16 cellular contexts compared by ENCODE assay signal in genomic region chr17:49998836-49999511, GRCh38. TPM values are rescaled to one million over a fixed set of nuclear protein-coding genes. Genes with fewer than 3 reads are reported as not detected.
DNase-seq lines count a peak whose midpoint lies in the region; ATAC-seq and TF ChIP-seq lines count a peak whose summit lies in the region.
"Had no signal": no experiment of that assay in that cellular context is flagged by ENCODE, and none has a peak within 500 bp of the region (broad histone marks: within the 10 kb centered on the region; RNA-seq: fewer than 3 reads in every experiment).

No MANE protein-coding gene starts in this region.

- intact Hi-C loops in MCF 10A (cut with micrococcal nuclease): loop anchor here (1.0 to 5.0 kb wide), 4 partner anchors 119 to 431 kb away; partner anchors contain the start of gene SLC35B1
- intact Hi-C loops in breast epithelium (cut with DNase I; ENCODE audit: low total_unique reads): loop anchor here (10.0 kb wide), 1 partner anchor 444 kb away; no protein-coding TSS in a partner anchor
- intact Hi-C loops in Panc1 (cut with micrococcal nuclease; ENCODE audit: unreplicated experiment): loop anchor here (1.0 to 10.0 kb wide), 3 partner anchors 138 to 427 kb away; partner anchors contain the start of gene SLC35B1
- intact Hi-C loops in vagina (cut with DNase I): loop anchor here (5.0 to 10.0 kb wide), 3 partner anchors 137 to 444 kb away; no protein-coding TSS in a partner anchor

- H3K9me3 Mint-ChIP-seq in MCF 10A (ENCODE audit: unreplicated experiment): no peaks in the 10 kb centered on the region
- H3K9me3 Mint-ChIP-seq: CD4-positive, alpha-beta T cell; nephron progenitor cell had no signal

- no peak overlapping the region for H3K27ac ChIP-seq in breast epithelium
- peak overlapping the region; percentile 72 for H3K27ac ChIP-seq in Panc1 (ENCODE audit: low read length)
- H3K27ac ChIP-seq in vagina: no peak overlapping the region
- H3K27ac ChIP-seq: adrenal gland, dorsolateral prefrontal cortex, Peyer's patch had no signal

- in situ Hi-C loops in Panc1 (cut with HindIII; ENCODE audit: low pct_unique_long_range_greater_than_20kb, low sequenced_read_pairs): loop anchor here (5.0 kb wide), 1 partner anchor 92 kb away; no protein-coding TSS in a partner anchor

- peaks cover 71% of the 10 kb centered on the region for H3K27me3 Mint-ChIP-seq in MCF 10A (ENCODE audit: insufficient read depth, unreplicated experiment)

- no peak for ATAC-seq in Panc1
- ATAC-seq in left lobe of liver: no peak
- no peak for ATAC-seq in HG03469 (IDR thresholded peaks at IDR 0.05; ENCODE audit: unreplicated experiment)

- peaks cover 0 to 30% of the 10 kb centered on the region in 2 donors for H3K27me3 ChIP-seq in breast epithelium
- H3K27me3 ChIP-seq in Panc1 (ENCODE audit: control insufficient read depth, insufficient read depth, low read length): no peaks in the 10 kb centered on the region
- H3K27me3 ChIP-seq in vagina: no peaks in the 10 kb centered on the region

- H3K36me3 ChIP-seq in breast epithelium: no peaks in the 10 kb centered on the region
- no peaks in the 10 kb centered on the region for H3K36me3 ChIP-seq in Panc1 (ENCODE audit: control insufficient read depth, insufficient read depth, low read length)
- no peaks in the 10 kb centered on the region for H3K36me3 ChIP-seq in vagina
- H3K36me3 ChIP-seq: adrenal gland, Peyer's patch had no signal

- H3K4me3 ChIP-seq in breast epithelium: no peak overlapping the region
- H3K4me3 ChIP-seq in Panc1 (ENCODE audit: low read depth in 2 of 2, low read length in 2 of 2): peak overlapping the region; percentile 13 to 24; a peak in 3 of 4 replicates
- H3K4me3 ChIP-seq in vagina: no peak overlapping the region
- H3K4me3 ChIP-seq: adrenal gland, dorsolateral prefrontal cortex, Peyer's patch had no signal

- no TSS peak for BruUV-seq in MCF 10A (replicated peaks; lab: Mats Ljungman, UMichigan)
- no TSS peak for BruUV-seq in Panc1 (replicated peaks; lab: Mats Ljungman, UMichigan)

- no peak for TF ChIP-seq CTCF in MCF 10A (IDR thresholded peaks at IDR 0.05; ENCODE audit: unreplicated experiment)
- no peak for TF ChIP-seq CTCF in breast epithelium (IDR thresholded peaks at IDR 0.05)
- TF ChIP-seq CTCF in Panc1 (IDR thresholded peaks at IDR 0.05): no peak
- TF ChIP-seq CTCF in vagina (IDR thresholded peaks at IDR 0.05): no peak

- POLR2A ChIA-PET in MCF 10A (lab: Yijun Ruan, JAX): interaction anchor here (1.0 to 3.2 kb wide), 5 partner anchors 12 to 138 kb away, joined by 3 to 12 read pairs (median 4); no protein-coding TSS in a partner anchor
- POLR2A ChIA-PET in Panc1 (lab: Charles Lee): interaction anchor here (0.6 to 0.7 kb wide), 2 partner anchors 31 to 1130 kb away, joined by 3 to 8 read pairs; no protein-coding TSS in a partner anchor

- peaks cover 5% of the 10 kb centered on the region for H3K36me3 Mint-ChIP-seq in MCF 10A (ENCODE audit: insufficient read depth, unreplicated experiment)

- TF ChIP-seq POLR2A in breast epithelium (IDR thresholded peaks at IDR 0.05) (no peak), vagina (IDR thresholded peaks at IDR 0.05) (no peak)

- peak overlapping the region; percentile 11 for H3K4me3 Mint-ChIP-seq in MCF 10A (ENCODE audit: unreplicated experiment)
- H3K4me3 Mint-ChIP-seq: CD4-positive, alpha-beta T cell; nephron progenitor cell had no signal

- H3K4me1 ChIP-seq in breast epithelium (peaks cover 0 to 9% of the 10 kb centered on the region in 2 donors), Panc1 (ENCODE audit: control insufficient read depth, insufficient read depth, low read length) (peaks cover 17% of the 10 kb centered on the region), vagina (peaks cover 22% of the 10 kb centered on the region)

- CTCF ChIA-PET in MCF 10A (lab: Yijun Ruan, JAX): interaction anchor here (0.5 to 7.8 kb wide), 28 partner anchors 9 to 1631 kb away, joined by 3 to 241 read pairs (median 6); no protein-coding TSS in a partner anchor
- CTCF ChIA-PET in Panc1 (lab: Charles Lee): interaction anchor here (0.5 to 3.5 kb wide), 11 partner anchors 46 to 431 kb away, joined by 3 to 55 read pairs (median 4); no protein-coding TSS in a partner anchor

- DNase-seq in MCF 10A (ENCODE audit: unreplicated experiment) (no peak), breast epithelium (ENCODE audit: low spot score in 2 of 2) (no peak), Panc1 (ENCODE audit: low read depth, low spot score) (no peak), left lobe of liver (ENCODE audit: low spot score) (peak; percentile 29), vagina (ENCODE audit: extremely low spot score in 2 of 2) (peak; percentile 54 to 74), dedifferentiated amniotic fluid mesenchymal stem cell (ENCODE audit: extremely low spot score) (no peak)
- no peak for DNase-seq in stimulated activated CD4-positive, alpha-beta T cell treated with anti-CD3 and anti-CD28 coated beads, Interleukin-2, amount 100 ng/mL, for 24 hours

- H3K4me1 Mint-ChIP-seq in MCF 10A (ENCODE audit: insufficient read depth, unreplicated experiment): peaks cover 21% of the 10 kb centered on the region

- H3K9me3 ChIP-seq in breast epithelium (no peaks in the 10 kb centered on the region), Panc1 (ENCODE audit: control insufficient read depth, insufficient read depth, low read depth, low read length) (no peaks in the 10 kb centered on the region), vagina (no peaks in the 10 kb centered on the region)
- H3K9me3 ChIP-seq: adrenal gland, Peyer's patch had no signal

- no peak overlapping the region for H3K27ac Mint-ChIP-seq in MCF 10A (ENCODE audit: low read depth, unreplicated experiment)
- H3K27ac Mint-ChIP-seq: CD4-positive, alpha-beta T cell; nephron progenitor cell had no signal

RNA-seq across cellular contexts. Expression of gene DLX3, which starts 4.0 kb away (rescaled TPM):
- not detected in 2 replicates for total RNA-seq in MCF 10A (2022)
- total RNA-seq in breast epithelium: under 1 TPM in 2 of 3 donors, not detected in 1; 0.44 to 0.98 TPM
- 2.9 TPM for total RNA-seq in Panc1 (2021; ENCODE audit: unreplicated experiment)
- polyA plus RNA-seq in Panc1 (2012; ENCODE audit: insufficient read length): 1.9 TPM
- not detected for total RNA-seq in left lobe of liver
- total RNA-seq in vagina: 1.7 TPM
- total RNA-seq: CD4-positive, alpha-beta T cell; epithelial cell of proximal tubule; Peyer's patch; renal cortical epithelial cell; SK-MEL-5 had no signal

RNA-seq across cellular contexts. Expression of gene DLX4, which starts 30.0 kb away (rescaled TPM):
- total RNA-seq in MCF 10A (2022) (0.32 and 0.56 TPM in 2 replicates), breast epithelium (under 1 TPM in 1 of 3 donors, not detected in 2; 0.44 TPM), Panc1 (2021; ENCODE audit: unreplicated experiment) (11.2 TPM), left lobe of liver (not detected), vagina (1.2 TPM)
- 10.6 TPM for polyA plus RNA-seq in Panc1 (2012; ENCODE audit: insufficient read length)
- total RNA-seq: epithelial cell of proximal tubule, Peyer's patch had no signal

RNA-seq across cellular contexts. Expression of gene ITGA3, which starts 56.9 kb away (rescaled TPM):
- 588 and 717 TPM in 2 replicates for total RNA-seq in MCF 10A (2022)
- 10 to 100 TPM; 10.6 to 67.6 (median 48.5) TPM for total RNA-seq in breast epithelium
- 439 TPM for total RNA-seq in Panc1 (2021; ENCODE audit: unreplicated experiment)
- polyA plus RNA-seq in Panc1 (2012; ENCODE audit: insufficient read length): 291 TPM
- total RNA-seq in left lobe of liver: 2.7 TPM
- total RNA-seq in vagina: 50.8 TPM

Comparison
In these comparisons a context has a peak if more than half of its experiments do, and no peak if none do; other contexts are left out.
1. DNase-seq: peak in left lobe of liver (single experiment) and vagina (2 of 2); none in MCF 10A (single experiment), breast epithelium (0 of 2), Panc1 (single experiment), stimulated activated CD4-positive, alpha-beta T cell treated with anti-CD3 and anti-CD28 coated beads, Interleukin-2, amount 100 ng/mL, for 24 hours (0 of 2) and dedifferentiated amniotic fluid mesenchymal stem cell (single experiment).
2. H3K4me3 ChIP-seq: peak in Panc1 (2 of 2); none in breast epithelium (0 of 3) and vagina (0 of 2).